In the genomic region with DNA sequence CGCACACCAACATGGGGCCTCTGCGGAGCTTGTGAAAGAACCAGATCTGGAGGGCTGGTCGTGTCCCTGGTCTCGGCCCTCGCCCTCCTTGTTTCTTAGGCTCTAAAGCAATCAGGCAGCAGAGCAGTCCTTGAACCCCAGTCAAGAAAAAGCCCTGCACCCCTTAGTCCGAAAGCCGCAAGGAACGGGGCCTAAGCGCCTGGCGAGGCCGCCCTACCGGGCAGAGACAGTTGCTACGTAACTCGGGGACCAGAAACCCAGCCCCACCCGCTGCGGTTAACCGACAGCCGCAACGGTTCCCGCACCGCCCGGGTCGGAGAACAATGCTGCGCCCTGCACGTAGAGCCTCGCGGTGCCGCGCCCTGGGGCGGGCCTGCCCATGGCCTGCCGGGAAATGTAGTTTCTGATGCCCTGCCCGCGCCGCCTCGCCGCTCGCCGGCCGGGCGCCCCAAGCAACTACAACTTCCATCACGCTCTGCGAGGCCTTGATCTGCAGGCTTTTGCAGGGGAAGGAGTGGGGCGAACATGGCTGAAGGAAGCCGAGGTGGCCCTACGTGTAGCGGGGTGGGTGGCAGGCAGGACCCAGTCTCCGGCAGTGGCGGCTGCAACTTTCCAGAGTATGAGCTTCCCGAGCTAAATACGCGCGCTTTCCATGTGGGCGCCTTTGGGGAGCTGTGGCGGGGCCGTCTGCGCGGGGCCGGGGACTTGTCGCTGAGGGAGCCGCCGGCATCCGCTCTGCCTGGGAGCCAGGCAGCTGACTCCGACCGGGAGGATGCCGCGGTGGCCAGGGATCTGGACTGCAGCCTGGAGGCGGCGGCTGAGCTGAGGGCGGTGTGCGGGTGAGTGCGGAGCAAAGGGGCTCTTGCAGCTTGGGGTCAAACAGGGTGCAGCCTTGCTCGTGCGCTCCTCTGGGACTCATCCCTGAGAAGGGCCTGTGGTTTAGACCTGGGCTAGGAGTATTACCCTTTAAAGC, we compare ENCODE assay signal across 1 cellular context.
TF ChIP-seq lines count a peak whose summit lies in the region.

Gene SNAPC3 (plus strand): TSS at position 522 of the 973 bp plus-strand sequence. CDS start 4 bp downstream, at position 526.

TF ChIP-seq in H1, 55 proteins besides CTCF, POLR2A, EP300 and RAD21:
- TF ChIP-seq SP4 (IDR thresholded peaks at IDR 0.05; ENCODE audit: low read length) (peak; percentile 55; the same call in 1 of the 2 replicates), CHD2 (IDR thresholded peaks at IDR 0.05; ENCODE audit: low read length) (peak; percentile 80), PHF8 (conservative IDR thresholded peaks at IDR 0.05; ENCODE audit: low read depth, low read length) (peak; percentile 77), POLR2AphosphoS5 (IDR thresholded peaks at IDR 0.05; ENCODE audit: low read depth, low read length) (peak; percentile 80; the same call in 1 of the 2 replicates), SIRT6 (IDR thresholded peaks at IDR 0.05; ENCODE audit: low read length) (no peak), ASH2L (IDR thresholded peaks at IDR 0.05; ENCODE audit: low read length) (peak; percentile 79), RNF2 (IDR thresholded peaks at IDR 0.05; ENCODE audit: borderline replicate concordance, low read depth, low read length, missing control alignments, poor library complexity, severe bottlenecking) (no peak), GTF2F1 (IDR thresholded peaks at IDR 0.05; ENCODE audit: borderline replicate concordance, low read depth, low read length) (no peak), POU5F1 (IDR thresholded peaks at IDR 0.05; ENCODE audit: low read depth, low read length) (no peak), YY1 (IDR thresholded peaks at IDR 0.05; ENCODE audit: low read depth, low read length) (0 out of 2 replicates have a peak, but pooled peaks have one; percentile 81), BRCA1 (IDR thresholded peaks at IDR 0.05; ENCODE audit: low read depth, low read length) (peak; percentile 56; the same call in 1 of the 2 replicates), KDM4A (IDR thresholded peaks at IDR 0.05; ENCODE audit: low read depth, low read length, severe bottlenecking) (peak; percentile 81), KDM1A (IDR thresholded peaks at IDR 0.05; ENCODE audit: borderline replicate concordance, low read length) (peak; percentile 45; the same call in 1 of the 2 replicates), NANOG (IDR thresholded peaks at IDR 0.05; ENCODE audit: insufficient read depth, low read depth, low read length, poor library complexity, severe bottlenecking) (peak; percentile 59), JUN (IDR thresholded peaks at IDR 0.05; ENCODE audit: low read depth, low read length) (no peak), HDAC2 (IDR thresholded peaks at IDR 0.05; ENCODE audit: borderline replicate concordance in 1 of 2, low read depth in 2 of 2, low read length in 2 of 2) (peak; percentile 90 to 91; a peak in 2 of 4 replicates), KDM5A (IDR thresholded peaks at IDR 0.05; ENCODE audit: low read length) (0 out of 2 replicates have a peak, but pooled peaks have one; percentile 39), EGR1 (IDR thresholded peaks at IDR 0.05; ENCODE audit: borderline replicate concordance, low read depth, low read length) (0 out of 2 replicates have a peak, but pooled peaks have one; percentile 15), RBBP5 (IDR thresholded peaks at IDR 0.05; ENCODE audit: borderline replicate concordance, low read depth, low read length) (peak; percentile 90; the same call in 1 of the 2 replicates), TEAD4 (IDR thresholded peaks at IDR 0.05; ENCODE audit: low read depth, low read length) (peak; percentile 44; the same call in 1 of the 2 replicates), SIN3A (conservative IDR thresholded peaks at IDR 0.05 in 1 of 2, IDR thresholded peaks at IDR 0.05 in 1 of 2; ENCODE audit: low read depth in 1 of 2, low read length in 2 of 2) (peak in 1 of 2 experiments; percentile 51; a peak in 1 of 4 replicates), HDAC6 (IDR thresholded peaks at IDR 0.05; ENCODE audit: low read depth, low read length) (peak; percentile 36), TAF1 (IDR thresholded peaks at IDR 0.05; ENCODE audit: low read depth, low read length) (peak; percentile 74), NRF1 (IDR thresholded peaks at IDR 0.05; ENCODE audit: low read depth, low read length) (no peak), SIX5 (IDR thresholded peaks at IDR 0.05; ENCODE audit: low read depth, low read length) (peak; percentile 83), CTBP2 (IDR thresholded peaks at IDR 0.05; ENCODE audit: borderline replicate concordance, insufficient read depth, insufficient read length, low read length) (no peak), CREB1 (IDR thresholded peaks at IDR 0.05) (peak; percentile 80), ZNF274 (IDR thresholded peaks at IDR 0.05; ENCODE audit: borderline replicate concordance, extremely low read depth, low read length) (no peak)
- TF ChIP-seq, protein P1, sequence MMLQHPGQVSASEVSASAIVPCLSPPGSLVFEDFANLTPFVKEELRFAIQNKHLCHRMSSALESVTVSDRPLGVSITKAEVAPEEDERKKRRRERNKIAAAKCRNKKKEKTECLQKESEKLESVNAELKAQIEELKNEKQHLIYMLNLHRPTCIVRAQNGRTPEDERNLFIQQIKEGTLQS (IDR thresholded peaks at IDR 0.05; ENCODE audit: insufficient read depth, low read depth, low read length), result no peak
- TF ChIP-seq, protein P2, sequence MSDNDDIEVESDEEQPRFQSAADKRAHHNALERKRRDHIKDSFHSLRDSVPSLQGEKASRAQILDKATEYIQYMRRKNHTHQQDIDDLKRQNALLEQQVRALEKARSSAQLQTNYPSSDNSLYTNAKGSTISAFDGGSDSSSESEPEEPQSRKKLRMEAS (IDR thresholded peaks at IDR 0.05), result peak; percentile 81
- TF ChIP-seq, protein P3, sequence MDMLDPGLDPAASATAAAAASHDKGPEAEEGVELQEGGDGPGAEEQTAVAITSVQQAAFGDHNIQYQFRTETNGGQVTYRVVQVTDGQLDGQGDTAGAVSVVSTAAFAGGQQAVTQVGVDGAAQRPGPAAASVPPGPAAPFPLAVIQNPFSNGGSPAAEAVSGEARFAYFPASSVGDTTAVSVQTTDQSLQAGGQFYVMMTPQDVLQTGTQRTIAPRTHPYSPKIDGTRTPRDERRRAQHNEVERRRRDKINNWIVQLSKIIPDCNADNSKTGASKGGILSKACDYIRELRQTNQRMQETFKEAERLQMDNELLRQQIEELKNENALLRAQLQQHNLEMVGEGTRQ (IDR thresholded peaks at IDR 0.05; ENCODE audit: low read length), result no peak
- TF ChIP-seq, protein P4, sequence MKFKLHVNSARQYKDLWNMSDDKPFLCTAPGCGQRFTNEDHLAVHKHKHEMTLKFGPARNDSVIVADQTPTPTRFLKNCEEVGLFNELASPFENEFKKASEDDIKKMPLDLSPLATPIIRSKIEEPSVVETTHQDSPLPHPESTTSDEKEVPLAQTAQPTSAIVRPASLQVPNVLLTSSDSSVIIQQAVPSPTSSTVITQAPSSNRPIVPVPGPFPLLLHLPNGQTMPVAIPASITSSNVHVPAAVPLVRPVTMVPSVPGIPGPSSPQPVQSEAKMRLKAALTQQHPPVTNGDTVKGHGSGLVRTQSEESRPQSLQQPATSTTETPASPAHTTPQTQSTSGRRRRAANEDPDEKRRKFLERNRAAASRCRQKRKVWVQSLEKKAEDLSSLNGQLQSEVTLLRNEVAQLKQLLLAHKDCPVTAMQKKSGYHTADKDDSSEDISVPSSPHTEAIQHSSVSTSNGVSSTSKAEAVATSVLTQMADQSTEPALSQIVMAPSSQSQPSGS (IDR thresholded peaks at IDR 0.05; ENCODE audit: low read length), result no peak
